In the genomic region with DNA sequence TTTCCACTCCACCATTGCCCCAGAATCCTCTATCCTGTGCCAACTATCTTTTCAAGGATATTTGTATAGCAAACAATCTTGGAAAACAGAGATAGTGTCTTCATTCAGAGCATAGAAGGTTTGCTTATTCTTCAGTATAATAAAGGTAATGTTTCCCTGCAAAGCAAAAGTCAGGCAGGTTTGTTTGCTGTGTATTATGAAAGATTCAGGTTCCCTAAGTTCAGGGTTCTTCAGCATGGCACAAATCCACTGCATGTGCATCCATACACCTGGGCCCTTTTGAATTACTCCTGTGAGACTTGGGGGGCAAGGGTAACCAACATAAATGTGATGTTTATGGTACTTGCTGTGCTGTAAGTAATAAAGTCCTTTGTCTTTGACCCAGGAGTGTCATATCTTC, we compare ENCODE assay signal across 1 cellular context.
TF ChIP-seq lines count a peak whose summit lies in the region.

No MANE protein-coding gene starts in this region.

TF ChIP-seq in HepG2, 621 proteins besides CTCF, POLR2A, EP300 and RAD21:
- TF ChIP-seq MXD4 (CRISPR knock-in tag; IDR thresholded peaks at IDR 0.05), result no peak
- no peak for TF ChIP-seq ZFAT (CRISPR knock-in tag; conservative IDR thresholded peaks at IDR 0.05)
- TF ChIP-seq ZNF784 (CRISPR knock-in tag; IDR thresholded peaks at IDR 0.05; ENCODE audit: borderline replicate concordance), result no peak
- TF ChIP-seq PITX1 (CRISPR knock-in tag; IDR thresholded peaks at IDR 0.05), result no peak
- TF ChIP-seq HDAC6 (IDR thresholded peaks at IDR 0.05; ENCODE audit: low read depth, low read length), result no peak
- TF ChIP-seq GABPA (IDR thresholded peaks at IDR 0.05; ENCODE audit: low read depth, low read length), result no peak
- no peak for TF ChIP-seq GABPA (CRISPR knock-in tag; IDR thresholded peaks at IDR 0.05; ENCODE audit: low read depth)
- no peak for TF ChIP-seq ZNF552 (CRISPR knock-in tag; IDR thresholded peaks at IDR 0.05; ENCODE audit: borderline replicate concordance)
- TF ChIP-seq ZNF776 (CRISPR knock-in tag; IDR thresholded peaks at IDR 0.05), result no peak
- no peak for TF ChIP-seq NR2F1 (CRISPR knock-in tag; IDR thresholded peaks at IDR 0.05)
- no peak for TF ChIP-seq LBX2 (CRISPR knock-in tag; IDR thresholded peaks at IDR 0.05; ENCODE audit: borderline replicate concordance)
- TF ChIP-seq KDM4B (CRISPR knock-in tag; IDR thresholded peaks at IDR 0.05), result no peak
- no peak for TF ChIP-seq DDIT3 (CRISPR knock-in tag; IDR thresholded peaks at IDR 0.05)
- TF ChIP-seq, protein P1, sequence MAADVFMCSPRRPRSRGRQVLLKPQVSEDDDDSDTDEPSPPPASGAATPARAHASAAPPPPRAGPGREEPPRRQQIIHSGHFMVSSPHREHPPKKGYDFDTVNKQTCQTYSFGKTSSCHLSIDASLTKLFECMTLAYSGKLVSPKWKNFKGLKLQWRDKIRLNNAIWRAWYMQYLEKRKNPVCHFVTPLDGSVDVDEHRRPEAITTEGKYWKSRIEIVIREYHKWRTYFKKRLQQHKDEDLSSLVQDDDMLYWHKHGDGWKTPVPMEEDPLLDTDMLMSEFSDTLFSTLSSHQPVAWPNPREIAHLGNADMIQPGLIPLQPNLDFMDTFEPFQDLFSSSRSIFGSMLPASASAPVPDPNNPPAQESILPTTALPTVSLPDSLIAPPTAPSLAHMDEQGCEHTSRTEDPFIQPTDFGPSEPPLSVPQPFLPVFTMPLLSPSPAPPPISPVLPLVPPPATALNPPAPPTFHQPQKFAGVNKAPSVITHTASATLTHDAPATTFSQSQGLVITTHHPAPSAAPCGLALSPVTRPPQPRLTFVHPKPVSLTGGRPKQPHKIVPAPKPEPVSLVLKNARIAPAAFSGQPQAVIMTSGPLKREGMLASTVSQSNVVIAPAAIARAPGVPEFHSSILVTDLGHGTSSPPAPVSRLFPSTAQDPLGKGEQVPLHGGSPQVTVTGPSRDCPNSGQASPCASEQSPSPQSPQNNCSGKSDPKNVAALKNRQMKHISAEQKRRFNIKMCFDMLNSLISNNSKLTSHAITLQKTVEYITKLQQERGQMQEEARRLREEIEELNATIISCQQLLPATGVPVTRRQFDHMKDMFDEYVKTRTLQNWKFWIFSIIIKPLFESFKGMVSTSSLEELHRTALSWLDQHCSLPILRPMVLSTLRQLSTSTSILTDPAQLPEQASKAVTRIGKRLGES (CRISPR knock-in tag; IDR thresholded peaks at IDR 0.05; ENCODE audit: borderline replicate concordance), result no peak
- TF ChIP-seq, protein P2, sequence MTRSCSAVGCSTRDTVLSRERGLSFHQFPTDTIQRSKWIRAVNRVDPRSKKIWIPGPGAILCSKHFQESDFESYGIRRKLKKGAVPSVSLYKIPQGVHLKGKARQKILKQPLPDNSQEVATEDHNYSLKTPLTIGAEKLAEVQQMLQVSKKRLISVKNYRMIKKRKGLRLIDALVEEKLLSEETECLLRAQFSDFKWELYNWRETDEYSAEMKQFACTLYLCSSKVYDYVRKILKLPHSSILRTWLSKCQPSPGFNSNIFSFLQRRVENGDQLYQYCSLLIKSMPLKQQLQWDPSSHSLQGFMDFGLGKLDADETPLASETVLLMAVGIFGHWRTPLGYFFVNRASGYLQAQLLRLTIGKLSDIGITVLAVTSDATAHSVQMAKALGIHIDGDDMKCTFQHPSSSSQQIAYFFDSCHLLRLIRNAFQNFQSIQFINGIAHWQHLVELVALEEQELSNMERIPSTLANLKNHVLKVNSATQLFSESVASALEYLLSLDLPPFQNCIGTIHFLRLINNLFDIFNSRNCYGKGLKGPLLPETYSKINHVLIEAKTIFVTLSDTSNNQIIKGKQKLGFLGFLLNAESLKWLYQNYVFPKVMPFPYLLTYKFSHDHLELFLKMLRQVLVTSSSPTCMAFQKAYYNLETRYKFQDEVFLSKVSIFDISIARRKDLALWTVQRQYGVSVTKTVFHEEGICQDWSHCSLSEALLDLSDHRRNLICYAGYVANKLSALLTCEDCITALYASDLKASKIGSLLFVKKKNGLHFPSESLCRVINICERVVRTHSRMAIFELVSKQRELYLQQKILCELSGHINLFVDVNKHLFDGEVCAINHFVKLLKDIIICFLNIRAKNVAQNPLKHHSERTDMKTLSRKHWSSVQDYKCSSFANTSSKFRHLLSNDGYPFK (CRISPR knock-in tag; IDR thresholded peaks at IDR 0.05; ENCODE audit: borderline replicate concordance), result no peak
- TF ChIP-seq CSRNP2 (CRISPR knock-in tag; conservative IDR thresholded peaks at IDR 0.05; ENCODE audit: low read depth), result no peak
- no peak for TF ChIP-seq ZSCAN22 (CRISPR knock-in tag; IDR thresholded peaks at IDR 0.05)
- no peak for TF ChIP-seq GPN1 (CRISPR knock-in tag; IDR thresholded peaks at IDR 0.05; ENCODE audit: borderline replicate concordance)
